In genomic region chr16:61987474-61988012, GRCh38 we compare ENCODE assay signal across 22 cellular contexts. TPM values are rescaled to one million over a fixed set of nuclear protein-coding genes. Genes with fewer than 3 reads are reported as not detected.
DNase-seq lines count a peak whose midpoint lies in the region; ATAC-seq and TF ChIP-seq lines count a peak whose summit lies in the region.
"Had no signal": no experiment of that assay in that cellular context is flagged by ENCODE, and none has a peak within 500 bp of the region (broad histone marks: within the 10 kb centered on the region; RNA-seq: fewer than 3 reads in every experiment).

No MANE protein-coding gene starts in this region.

- no peak overlapping the region for H3K27ac ChIP-seq in colonic mucosa
- H3K27ac ChIP-seq: A549; BLaER1 treated with 17β-estradiol and CSF1 and Interleukin-3, amounts not matched to agents 10 nM and 100 nM; GM23248 had no signal

- no peak for TF ChIP-seq CTCF in colonic mucosa (IDR thresholded peaks at IDR 0.05)

- H3K9ac ChIP-seq in colonic mucosa (ENCODE audit: low read depth in 2 of 2, low read length in 2 of 2), result no peak overlapping the region
- H3K9ac ChIP-seq: BLaER1 treated with 17β-estradiol and CSF1 and Interleukin-3, amounts not matched to agents 10 nM and 100 nM; GM23248 had no signal

- intact Hi-C loops in colonic mucosa (cut with DNase I), result no loop called here

- DNase-seq in erythroblast (lab: John Stamatoyannopoulos, UW) (no peak), GOT3 (lab: John Stamatoyannopoulos, UW) (no peak), colonic mucosa (no peak)
- DNase-seq: 8988T; ACHN; AML-193; BE2C; CD4-positive, alpha-beta T cell; CD8-positive, alpha-beta memory T cell; DMS 273 treated with DMSO at 0.1 percent for 48 hours; DMS79; EL; GDM1; GM23248; H9 had no signal

- H3K4me1 ChIP-seq in colonic mucosa, result no peaks in the 10 kb centered on the region
- H3K4me1 ChIP-seq: A549; BE2C; BLaER1 treated with 17β-estradiol and CSF1 and Interleukin-3, amounts not matched to agents 10 nM and 100 nM had no signal

- ATAC-seq in GM18520 (IDR thresholded peaks at IDR 0.05; ENCODE audit: unreplicated experiment) (peak; percentile 46), GM21717 (IDR thresholded peaks at IDR 0.05; ENCODE audit: unreplicated experiment) (peak; percentile 67), HG03565 (IDR thresholded peaks at IDR 0.05; ENCODE audit: unreplicated experiment) (peak; percentile 41), GM18907 (IDR thresholded peaks at IDR 0.05; ENCODE audit: unreplicated experiment) (no peak)
- ATAC-seq: A549, HCT116 had no signal

- no peak overlapping the region for H3K4me3 ChIP-seq in colonic mucosa
- H3K4me3 ChIP-seq: A549; BLaER1 treated with 17β-estradiol and CSF1 and Interleukin-3, amounts not matched to agents 10 nM and 100 nM; GM23248 had no signal

- TF ChIP-seq POLR2A in erythroblast (IDR thresholded peaks at IDR 0.05; ENCODE audit: low read length), result no peak

- H3K9me3 ChIP-seq in colonic mucosa, result no peaks in the 10 kb centered on the region
- H3K9me3 ChIP-seq: A549; BE2C; BLaER1 treated with 17β-estradiol and CSF1 and Interleukin-3, amounts not matched to agents 10 nM and 100 nM had no signal

- no peaks in the 10 kb centered on the region for H3K36me3 ChIP-seq in colonic mucosa
- H3K36me3 ChIP-seq: BE2C; BLaER1 treated with 17β-estradiol and CSF1 and Interleukin-3, amounts not matched to agents 10 nM and 100 nM had no signal

- no peaks in the 10 kb centered on the region for H3K27me3 ChIP-seq in colonic mucosa
- H3K27me3 ChIP-seq: BE2C; BLaER1 treated with 17β-estradiol and CSF1 and Interleukin-3, amounts not matched to agents 10 nM and 100 nM had no signal

RNA-seq across cellular contexts. Expression of gene CDH8, which starts 48.7 kb away (rescaled TPM):
- under 1 TPM; 0.13 to 0.69 TPM for total RNA-seq in colonic mucosa
- total RNA-seq: CD4-positive, alpha-beta T cell; CD8-positive, alpha-beta memory T cell; GM23248 had no signal
